Comparison of ENCODE assay signal across 2 cellular contexts in genomic region chr3:71435836-71436235, GRCh38.
TF ChIP-seq lines count a peak whose summit lies in the region.

No MANE protein-coding gene starts in this region.

TF ChIP-seq in K562, 482 proteins besides CTCF, POLR2A, EP300 and RAD21:
- peak; percentile 57 for TF ChIP-seq PCBP1 (IDR thresholded peaks at IDR 0.05; ENCODE audit: low read depth, low read length, poor library complexity, severe bottlenecking)

TF ChIP-seq in HepG2, 621 proteins besides CTCF, POLR2A, EP300 and RAD21:
- TF ChIP-seq HNRNPK (IDR thresholded peaks at IDR 0.05; ENCODE audit: low read depth, low read length, poor library complexity, severe bottlenecking), result peak; percentile 92
